Comparison of ENCODE assay signal across 16 cellular contexts in genomic region chr1:155485222-155485621, GRCh38.
A peak's percentile ranks its signal among the peaks of the same experiment; 100 is the strongest.
DNase-seq lines count a peak whose midpoint lies in the region; ATAC-seq and TF ChIP-seq lines count a peak whose summit lies in the region.
"Had no signal": no experiment of that assay in that cellular context is flagged by ENCODE, and none has a peak within 500 bp of the region (broad histone marks: within the 10 kb centered on the region; RNA-seq: fewer than 3 reads in every experiment).

No MANE protein-coding gene starts in this region.

- H3F3A ChIP-seq in MM.1S (ENCODE audit: insufficient read depth, low read length) = peaks cover 17% of the 10 kb centered on the region

- H3K9me3 ChIP-seq in MM.1S (replicated peaks; ENCODE audit: insufficient read depth, low read length) (no peaks in the 10 kb centered on the region), adrenal gland (replicated peaks in 1 of 3) (no peaks in the 10 kb centered on the region), right cardiac atrium (ENCODE audit: control insufficient read depth, low read length) (no peaks in the 10 kb centered on the region)
- H3K9me3 ChIP-seq: Caco-2 had no signal

- H3K4me1 ChIP-seq in MM.1S (ENCODE audit: low read length) (peaks cover 18% of the 10 kb centered on the region), adrenal gland (replicated peaks in 1 of 2) (peaks cover 0 to 14% of the 10 kb centered on the region in 2 donors), right cardiac atrium (ENCODE audit: control insufficient read depth, insufficient read depth, low read length) (no peaks in the 10 kb centered on the region)
- H3K4me1 ChIP-seq: Caco-2 had no signal

- peak overlapping the region; percentile 58 for H3K4me2 ChIP-seq in MM.1S (ENCODE audit: low read depth, low read length)
- H3K4me2 ChIP-seq: GM23338 had no signal

- H3K4me3 ChIP-seq in MM.1S (ENCODE audit: low read length) = no peak overlapping the region
- H3K4me3 ChIP-seq in adrenal gland = no peak overlapping the region
- H3K4me3 ChIP-seq in right cardiac atrium (ENCODE audit: low read length) = no peak overlapping the region
- H3K4me3 ChIP-seq: GM23338 had no signal

- no peak for TF ChIP-seq POLR2A in adrenal gland (IDR thresholded peaks at IDR 0.05)

- H3K79me2 ChIP-seq in MM.1S (ENCODE audit: low read length) = peaks cover 65% of the 10 kb centered on the region

- no peak overlapping the region for H3K4me3 Mint-ChIP-seq in activated T-cell treated with anti-CD3 and anti-CD28 coated beads, Interleukin-2, amount 50 U/mL, for 4 hours
- H3K4me3 Mint-ChIP-seq: CD4-positive, alpha-beta T cell; GM23338 had no signal

- no peaks in the 10 kb centered on the region for H3K9me3 Mint-ChIP-seq in activated T-cell treated with anti-CD3 and anti-CD28 coated beads, Interleukin-2, amount 50 U/mL, for 4 hours
- H3K9me3 Mint-ChIP-seq: CD4-positive, alpha-beta T cell; GM23338 had no signal

- H2AFZ ChIP-seq in MM.1S (ENCODE audit: low read length) = no peak overlapping the region
- H2AFZ ChIP-seq: GM23338 had no signal

- peaks cover 9% of the 10 kb centered on the region; the same call in 1 of the 2 replicates for H4K20me1 ChIP-seq in MM.1S (ENCODE audit: insufficient read depth, low read length)

- H3K27ac ChIP-seq in MM.1S (ENCODE audit: low read length) = peak overlapping the region; percentile 16; the same call in 1 of the 2 replicates
- H3K27ac ChIP-seq in adrenal gland = no peak overlapping the region
- H3K27ac ChIP-seq in right cardiac atrium (ENCODE audit: low read length) = no peak overlapping the region
- H3K27ac ChIP-seq: HL-60 had no signal

- peaks cover 7% of the 10 kb centered on the region for H3K4me1 Mint-ChIP-seq in activated T-cell treated with anti-CD3 and anti-CD28 coated beads, Interleukin-2, amount 50 U/mL, for 4 hours (ENCODE audit: low read depth)
- H3K4me1 Mint-ChIP-seq: GM23338 had no signal

- intact Hi-C loops in adrenal gland (cut with DNase I) (no loop called here), right cardiac atrium (cut with DNase I) (no loop called here)

- H3K27me3 Mint-ChIP-seq in activated T-cell treated with anti-CD3 and anti-CD28 coated beads, Interleukin-2, amount 50 U/mL, for 4 hours (ENCODE audit: low read depth) = no peaks in the 10 kb centered on the region
- H3K27me3 Mint-ChIP-seq: CD4-positive, alpha-beta T cell had no signal

- no peaks in the 10 kb centered on the region for H3K9me2 ChIP-seq in MM.1S (replicated peaks; ENCODE audit: insufficient read depth, low read length)

- TF ChIP-seq CTCF in MM.1S (IDR thresholded peaks at IDR 0.05; ENCODE audit: low read length) (no peak), adrenal gland (IDR thresholded peaks at IDR 0.05) (no peak)

- 85 to 90% (median 89%) methylated on average over 4 of the region's 4 CpGs for WGBS in adrenal gland, 4 donors
- 97% methylated on average over 4 of the region's 4 CpGs for WGBS in right cardiac atrium

- peaks cover 18% of the 10 kb centered on the region for H3K36me3 Mint-ChIP-seq in activated T-cell treated with anti-CD3 and anti-CD28 coated beads, Interleukin-2, amount 50 U/mL, for 4 hours (ENCODE audit: insufficient read depth)

- no peak overlapping the region for H3K9ac ChIP-seq in MM.1S (ENCODE audit: low read length)

- H3K36me3 ChIP-seq in MM.1S (replicated peaks; ENCODE audit: insufficient read depth, low read length) (peaks cover 17% of the 10 kb centered on the region; the same call in 1 of the 2 replicates), adrenal gland (replicated peaks in 1 of 2) (peaks cover 0 to 12% of the 10 kb centered on the region in 2 donors)

- ATAC-seq in activated T-cell treated with anti-CD3 and anti-CD28 coated beads, Interleukin-2, amount 50 U/mL, for 4 hours = no peak
- ATAC-seq in right cardiac atrium = no peak
- ATAC-seq: GM23338 had no signal

- DNase-seq in NCI-H82 (lab: John Stamatoyannopoulos, UW) (peak; percentile 24), NCI-H82 treated with DMSO at 0.1 percent for 48 hours (lab: John Stamatoyannopoulos, UW; ENCODE audit: unreplicated experiment) (no peak), MM.1S (no peak), adrenal gland (peak in 5 of 7 donors; percentile 31 to 68 (median 57)), globus pallidus (ENCODE audit: low spot score) (no peak), right cardiac atrium (no peak)
- no peak for DNase-seq in activated T-cell treated with anti-CD3 and anti-CD28 coated beads, Interleukin-2, amount 50 U/mL, for 4 hours
- DNase-seq: 8988T; C1 segment of cervical spinal cord; Caco-2; CD4-positive, alpha-beta T cell; DMS79; GDM1; HCEC 1CT had no signal

- H3K27me3 ChIP-seq in MM.1S (replicated peaks; ENCODE audit: insufficient read depth, low read length) (no peaks in the 10 kb centered on the region), adrenal gland (no peaks in the 10 kb centered on the region), right cardiac atrium (ENCODE audit: control insufficient read depth, insufficient read depth) (no peaks in the 10 kb centered on the region)

Comparison
In these comparisons a context has a peak if more than half of its experiments do, and no peak if none do; other contexts are left out.
1. DNase-seq: peak in NCI-H82 (single experiment) and adrenal gland (5 of 7); none in NCI-H82 treated with DMSO at 0.1 percent for 48 hours (single experiment), MM.1S (single experiment), globus pallidus (single experiment), activated T-cell treated with anti-CD3 and anti-CD28 coated beads, Interleukin-2, amount 50 U/mL, for 4 hours (single experiment) and right cardiac atrium (0 of 3).